Comparison of ENCODE assay signal across 12 cellular contexts in the genomic region with DNA sequence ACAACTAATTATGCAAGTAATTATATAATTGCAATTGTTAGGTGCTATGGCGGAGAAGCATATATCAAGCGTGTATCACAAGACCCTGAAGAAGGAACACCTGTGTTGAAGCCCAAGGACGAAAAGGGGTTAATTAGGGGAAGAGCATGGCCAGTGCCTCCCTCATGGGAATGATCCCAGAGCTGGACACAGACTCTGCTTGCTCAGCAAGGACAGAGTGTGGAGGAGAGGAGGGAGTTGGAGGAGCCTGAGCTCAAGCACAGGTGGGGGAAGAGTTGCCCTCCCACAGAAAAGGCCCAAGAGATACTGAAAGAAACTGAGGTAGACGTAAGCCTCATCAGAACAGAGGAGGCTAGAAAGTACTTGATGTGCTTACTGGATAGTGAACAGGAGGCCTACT.
DNase-seq lines count a peak whose midpoint lies in the region; ATAC-seq and TF ChIP-seq lines count a peak whose summit lies in the region.
"Had no signal": no experiment of that assay in that cellular context is flagged by ENCODE, and none has a peak within 500 bp of the region (broad histone marks: within the 10 kb centered on the region; RNA-seq: fewer than 3 reads in every experiment).

No MANE protein-coding gene starts in this region.

- H3K27ac Mint-ChIP-seq in stimulated activated naive CD8-positive, alpha-beta T cell treated with anti-CD3 and anti-CD28 coated beads, Interleukin-15, amount 100 ng/mL, for 72 hours = no peak overlapping the region
- no peak overlapping the region for H3K27ac Mint-ChIP-seq in activated CD4-positive, alpha-beta T cell treated with anti-CD3 and anti-CD28 coated beads for 36 hours
- H3K27ac Mint-ChIP-seq: B cell; CD8-positive, alpha-beta memory T cell had no signal

- TF ChIP-seq CTCF in esophagus muscularis mucosa (IDR thresholded peaks at IDR 0.05) (no peak), psoas muscle (IDR thresholded peaks at IDR 0.05) (no peak)

- H3K4me1 ChIP-seq in esophagus muscularis mucosa = no peaks in the 10 kb centered on the region
- peaks cover 32% of the 10 kb centered on the region for H3K4me1 ChIP-seq in psoas muscle
- H3K4me1 ChIP-seq: Caco-2 had no signal

- no peaks in the 10 kb centered on the region for H3K27me3 ChIP-seq in esophagus muscularis mucosa
- no peaks in the 10 kb centered on the region for H3K27me3 ChIP-seq in psoas muscle (ENCODE audit: insufficient read depth in 3 of 3, low read length in 2 of 3)
- H3K27me3 ChIP-seq: BLaER1 treated with 17β-estradiol and CSF1 and Interleukin-3, amounts not matched to agents 10 nM and 100 nM had no signal

- H3K4me3 ChIP-seq in esophagus muscularis mucosa (no peak overlapping the region), psoas muscle (no peak overlapping the region)
- H3K4me3 ChIP-seq: BLaER1 treated with 17β-estradiol and CSF1 and Interleukin-3, amounts not matched to agents 10 nM and 100 nM; GM23248 had no signal

- H3K9me3 ChIP-seq in esophagus muscularis mucosa = no peaks in the 10 kb centered on the region
- no peaks in the 10 kb centered on the region for H3K9me3 ChIP-seq in psoas muscle
- H3K9me3 ChIP-seq: Caco-2 had no signal

- peaks cover 0 to 6% of the 10 kb centered on the region in 2 donors for H3K9me3 Mint-ChIP-seq in stimulated activated naive CD8-positive, alpha-beta T cell treated with anti-CD3 and anti-CD28 coated beads, Interleukin-15, amount 100 ng/mL, for 72 hours
- H3K9me3 Mint-ChIP-seq in activated CD4-positive, alpha-beta T cell treated with anti-CD3 and anti-CD28 coated beads for 36 hours (ENCODE audit: low read depth) = no peaks in the 10 kb centered on the region

- peak; percentile 14 for ATAC-seq in stimulated activated naive CD8-positive, alpha-beta T cell treated with anti-CD3 and anti-CD28 coated beads, Interleukin-15, Interleukin-2, amounts not matched to agents 100 U/mL and 50 U/mL, for 24 hours
- ATAC-seq in stimulated activated naive CD8-positive, alpha-beta T cell treated with anti-CD3 and anti-CD28 coated beads, Interleukin-15, amount 100 ng/mL, for 72 hours = no peak
- peak in 2 of 4 donors; percentile 18 to 20 for ATAC-seq in psoas muscle
- ATAC-seq in activated CD4-positive, alpha-beta T cell treated with anti-CD3 and anti-CD28 coated beads for 36 hours = no peak

- TF ChIP-seq EP300 in esophagus muscularis mucosa (IDR thresholded peaks at IDR 0.05) = no peak

- H3K36me3 Mint-ChIP-seq in activated CD4-positive, alpha-beta T cell treated with anti-CD3 and anti-CD28 coated beads for 36 hours (ENCODE audit: low read depth) = no peaks in the 10 kb centered on the region
- H3K36me3 Mint-ChIP-seq: CD8-positive, alpha-beta memory T cell had no signal

- POLR2A ChIA-PET in activated CD4-positive, alpha-beta T cell treated with anti-CD3 and anti-CD28 coated beads for 36 hours (lab: Charles Lee) = no interaction called here

- H3K4me1 Mint-ChIP-seq in stimulated activated naive CD8-positive, alpha-beta T cell treated with anti-CD3 and anti-CD28 coated beads, Interleukin-15, amount 100 ng/mL, for 72 hours = no peaks in the 10 kb centered on the region
- no peaks in the 10 kb centered on the region for H3K4me1 Mint-ChIP-seq in activated CD4-positive, alpha-beta T cell treated with anti-CD3 and anti-CD28 coated beads for 36 hours
- H3K4me1 Mint-ChIP-seq: B cell; CD8-positive, alpha-beta memory T cell had no signal

- H3K36me3 ChIP-seq in esophagus muscularis mucosa (no peaks in the 10 kb centered on the region), psoas muscle (ENCODE audit: insufficient read depth in 1 of 2, low read depth in 1 of 2) (no peaks in the 10 kb centered on the region)
- H3K36me3 ChIP-seq: BLaER1 treated with 17β-estradiol and CSF1 and Interleukin-3, amounts not matched to agents 10 nM and 100 nM had no signal

- intact Hi-C loops in esophagus muscularis mucosa (cut with DNase I) (no loop called here), psoas muscle (cut with DNase I) (loop anchor here (5.0 kb wide), 1 partner anchor 81 kb away; no protein-coding TSS in a partner anchor)
- intact Hi-C loops in activated CD4-positive, alpha-beta T cell treated with anti-CD3 and anti-CD28 coated beads for 36 hours (cut with DNase I, micrococcal nuclease) = no loop called here

- DNase-seq in stimulated activated naive CD8-positive, alpha-beta T cell treated with anti-CD3 and anti-CD28 coated beads, Interleukin-15, Interleukin-2, amounts not matched to agents 100 U/mL and 50 U/mL, for 24 hours = no peak
- no peak for DNase-seq in stimulated activated naive CD8-positive, alpha-beta T cell treated with anti-CD3 and anti-CD28 coated beads, Interleukin-15, amount 100 ng/mL, for 72 hours
- DNase-seq in esophagus muscularis mucosa (ENCODE audit: extremely low spot score) (peak; percentile 79), psoas muscle (no peak), COR-L47 (lab: John Stamatoyannopoulos, UW) (no peak), cerebellar nuclear complex (lab: John Stamatoyannopoulos, UW) (no peak)
- DNase-seq in activated CD4-positive, alpha-beta T cell treated with anti-CD3 and anti-CD28 coated beads for 36 hours = no peak
- DNase-seq: Caco-2; CD8-positive, alpha-beta memory T cell; GM23248 had no signal

- no peak for TF ChIP-seq POLR2A in esophagus muscularis mucosa (IDR thresholded peaks at IDR 0.05; ENCODE audit: low read depth)

- peaks cover 5% of the 10 kb centered on the region for H3K27me3 Mint-ChIP-seq in stimulated activated naive CD8-positive, alpha-beta T cell treated with anti-CD3 and anti-CD28 coated beads, Interleukin-15, amount 100 ng/mL, for 72 hours
- no peaks in the 10 kb centered on the region for H3K27me3 Mint-ChIP-seq in activated CD4-positive, alpha-beta T cell treated with anti-CD3 and anti-CD28 coated beads for 36 hours

- WGBS in esophagus muscularis mucosa = 88% methylated on average over 4 of the region's 4 CpGs
- 59 to 79% (median 65%) methylated on average over 4 of the region's 4 CpGs for WGBS in psoas muscle, 3 donors

- CTCF ChIA-PET in activated CD4-positive, alpha-beta T cell treated with anti-CD3 and anti-CD28 coated beads for 36 hours (lab: Charles Lee) = no interaction called here

- H3K27ac ChIP-seq in esophagus muscularis mucosa (replicated peaks in 1 of 4) = no peak overlapping the region
- H3K27ac ChIP-seq in psoas muscle = peak overlapping the region; percentile 83
- H3K27ac ChIP-seq: BLaER1 treated with 17β-estradiol and CSF1 and Interleukin-3, amounts not matched to agents 10 nM and 100 nM; GM23248 had no signal

- H3K4me3 Mint-ChIP-seq in stimulated activated naive CD8-positive, alpha-beta T cell treated with anti-CD3 and anti-CD28 coated beads, Interleukin-15, amount 100 ng/mL, for 72 hours = no peak overlapping the region
- no peak overlapping the region for H3K4me3 Mint-ChIP-seq in activated CD4-positive, alpha-beta T cell treated with anti-CD3 and anti-CD28 coated beads for 36 hours
- H3K4me3 Mint-ChIP-seq: B cell; CD8-positive, alpha-beta memory T cell had no signal

Comparison
In these comparisons a context has a peak if more than half of its experiments do, and no peak if none do; other contexts are left out.
1. intact Hi-C loops: an anchor here in psoas muscle (5.0 kb wide); none called in esophagus muscularis mucosa and activated CD4-positive, alpha-beta T cell treated with anti-CD3 and anti-CD28 coated beads for 36 hours.